21 cellular contexts compared by ENCODE assay signal in genomic region chr11:28877366-28877765, GRCh38.
DNase-seq lines count a peak whose midpoint lies in the region; ATAC-seq, FAIRE-seq and TF ChIP-seq lines count a peak whose summit lies in the region.
"Had no signal": no experiment of that assay in that cellular context is flagged by ENCODE, and none has a peak within 500 bp of the region (broad histone marks: within the 10 kb centered on the region; RNA-seq: fewer than 3 reads in every experiment).

No MANE protein-coding gene starts in this region.

- no peak overlapping the region for H4K91ac ChIP-seq in IMR-90 (ENCODE audit: insufficient read depth, low read depth, low read length)

- no peaks in the 10 kb centered on the region for H3K4me1 ChIP-seq in IMR-90 (ENCODE audit: control insufficient read depth, insufficient read depth, low read length)
- H3K4me1 ChIP-seq in mammary epithelial cell (ENCODE audit: insufficient read depth, low read length), result peaks cover 12% of the 10 kb centered on the region
- H3K4me1 ChIP-seq: BLaER1 treated with 17β-estradiol and CSF1 and Interleukin-3, amounts not matched to agents 10 nM and 100 nM had no signal

- H3K14ac ChIP-seq in IMR-90 (replicated peaks; ENCODE audit: low read depth, low read length), result 0 out of 2 replicates have a peak overlapping the region, but pooled peaks have one; percentile 10

- peak; percentile 7 for DNase-seq in DMS53 (lab: John Stamatoyannopoulos, UW)
- no peak for DNase-seq in DMS53 treated with DMSO at 0.1 percent for 48 hours (lab: John Stamatoyannopoulos, UW; ENCODE audit: unreplicated experiment)
- DNase-seq in IMR-90, result no peak
- no peak for DNase-seq in mammary epithelial cell
- no peak for DNase-seq in stimulated activated CD4-positive, alpha-beta T cell treated with anti-CD3 and anti-CD28 coated beads, Interleukin-15, amount 100 ng/mL, for 24 hours
- no peak for DNase-seq in frontal cortex (ENCODE audit: low spot score in 2 of 2)
- DNase-seq: CD8-positive, alpha-beta memory T cell; H7; NCI-H1436; NCI-H2029; NCI-H2171 treated with DMSO at 0.1 percent for 48 hours; NCI-H774; Right ventricle myocardium superior; SK-N-SH; T-helper 1 cell had no signal

- no peak overlapping the region; the same call in 1 of the 2 replicates for H4K5ac ChIP-seq in IMR-90 (ENCODE audit: low read depth, low read length)

- H3K79me2 ChIP-seq in mammary epithelial cell (ENCODE audit: insufficient read depth, low read length), result no peaks in the 10 kb centered on the region

- in situ Hi-C loops in IMR-90 (cut with MboI; ENCODE audit: low sequenced_read_pairs) (no loop called here), mammary epithelial cell (cut with MboI; ENCODE audit: low sequenced_read_pairs in 2 of 2) (no loop called here)

- H3K4me2 ChIP-seq in IMR-90 (ENCODE audit: low read depth, low read length), result no peak overlapping the region
- H3K4me2 ChIP-seq in mammary epithelial cell (ENCODE audit: insufficient read depth, low read depth, low read length), result peak overlapping the region; percentile 16
- H3K4me2 ChIP-seq: BLaER1 treated with 17β-estradiol and CSF1 and Interleukin-3, amounts not matched to agents 10 nM and 100 nM; SK-N-SH had no signal

- peak overlapping the region; percentile 32; the same call in 1 of the 2 replicates for H2BK120ac ChIP-seq in IMR-90 (ENCODE audit: low read depth, low read length)

- intact Hi-C loops in IMR-90 (cut with micrococcal nuclease), result no loop called here
- intact Hi-C loops in mammary epithelial cell (cut with micrococcal nuclease), result no loop called here

- H3K56ac ChIP-seq in IMR-90 (ENCODE audit: extremely low read depth, insufficient read depth, low read length), result no peak overlapping the region

- H2AK5ac ChIP-seq in IMR-90 (ENCODE audit: low read depth, low read length), result no peak overlapping the region

- ATAC-seq in IMR-90 (ENCODE audit: low read depth) (no peak), HG02610 (IDR thresholded peaks at IDR 0.05; ENCODE audit: unreplicated experiment) (no peak), HG02973 (IDR thresholded peaks at IDR 0.05; ENCODE audit: unreplicated experiment) (no peak)
- ATAC-seq: Panc1 had no signal

- peak overlapping the region; percentile 66 for H2BK15ac ChIP-seq in IMR-90 (ENCODE audit: low read depth, low read length)

- H3K27me3 ChIP-seq in IMR-90 (ENCODE audit: control insufficient read depth, insufficient read depth, low read length) (no peaks in the 10 kb centered on the region), mammary epithelial cell (ENCODE audit: insufficient read depth, low read length) (no peaks in the 10 kb centered on the region)
- H3K27me3 ChIP-seq: BLaER1 treated with 17β-estradiol and CSF1 and Interleukin-3, amounts not matched to agents 10 nM and 100 nM had no signal

- H3K4me3 ChIP-seq in IMR-90 (ENCODE audit: insufficient read depth, low read depth, low read length) (no peak overlapping the region), mammary epithelial cell (replicated peaks in 1 of 3; ENCODE audit: insufficient read depth in 1 of 3, low read depth in 2 of 3, low read length in 3 of 3) (no peak overlapping the region)
- H3K4me3 ChIP-seq: BLaER1 treated with 17β-estradiol and CSF1 and Interleukin-3, amounts not matched to agents 10 nM and 100 nM had no signal

- FAIRE-seq in frontal cortex (lab: Jason Lieb, UNC), result no peak

- H2AK9ac ChIP-seq in IMR-90 (replicated peaks; ENCODE audit: low read depth, low read length, poor library complexity), result no peak overlapping the region

- TF ChIP-seq RAD21 in IMR-90 (IDR thresholded peaks at IDR 0.05; ENCODE audit: low read length), result no peak

- BruUV-seq in IMR-90 (replicated peaks; lab: Mats Ljungman, UMichigan) (no TSS peak), mammary epithelial cell (replicated peaks; lab: Mats Ljungman, UMichigan) (no TSS peak)

- no peaks in the 10 kb centered on the region for H3K36me3 ChIP-seq in IMR-90 (ENCODE audit: control insufficient read depth, insufficient read depth, low read length)
- H3K36me3 ChIP-seq in mammary epithelial cell (ENCODE audit: insufficient read depth, low read length), result no peaks in the 10 kb centered on the region
- H3K36me3 ChIP-seq: BLaER1 treated with 17β-estradiol and CSF1 and Interleukin-3, amounts not matched to agents 10 nM and 100 nM had no signal

- no peaks in the 10 kb centered on the region for H3K9me3 ChIP-seq in IMR-90 (ENCODE audit: control insufficient read depth, insufficient read depth, low read length)
- H3K9me3 ChIP-seq in mammary epithelial cell (replicated peaks; ENCODE audit: insufficient read depth, low read length), result no peaks in the 10 kb centered on the region
- H3K9me3 ChIP-seq: BLaER1 treated with 17β-estradiol and CSF1 and Interleukin-3, amounts not matched to agents 10 nM and 100 nM; SK-N-SH had no signal

- no peak overlapping the region for H2BK5ac ChIP-seq in IMR-90 (ENCODE audit: low read depth, low read length, poor library complexity, severe bottlenecking)

- H3K79me1 ChIP-seq in IMR-90 (ENCODE audit: low read depth in 1 of 2, low read length in 2 of 2), result no peaks in the 10 kb centered on the region

- CTCF ChIA-PET in IMR-90 (lab: Yijun Ruan, JAX), result no interaction called here
- CTCF ChIA-PET in mammary epithelial cell (lab: Charles Lee; ENCODE audit: low non-redundant PET), result no interaction called here

- no peak overlapping the region for H3K9ac ChIP-seq in IMR-90 (ENCODE audit: low read depth, low read length)
- no peak overlapping the region for H3K9ac ChIP-seq in mammary epithelial cell (ENCODE audit: insufficient read depth, low read length)
- H3K9ac ChIP-seq: BLaER1 treated with 17β-estradiol and CSF1 and Interleukin-3, amounts not matched to agents 10 nM and 100 nM; SK-N-SH had no signal

- H4K8ac ChIP-seq in IMR-90 (ENCODE audit: low read depth in 2 of 2, low read length in 2 of 2), result no peak overlapping the region

- dilution Hi-C loops in IMR-90 (cut with HindIII; ENCODE audit: low sequenced_read_pairs, unreplicated experiment), result no loop called here
- dilution Hi-C loops in mammary epithelial cell (cut with HindIII; ENCODE audit: low sequenced_read_pairs), result no loop called here

- H2AFZ ChIP-seq in IMR-90 (replicated peaks; ENCODE audit: low read length, poor library complexity) (no peak overlapping the region), mammary epithelial cell (ENCODE audit: low read depth, low read length) (no peak overlapping the region)

- H2BK20ac ChIP-seq in IMR-90 (ENCODE audit: low read depth, low read length), result no peak overlapping the region

- TF ChIP-seq CTCF in IMR-90 (conservative IDR thresholded peaks at IDR 0.05; ENCODE audit: low read depth, low read length), result no peak
- no peak for TF ChIP-seq CTCF in mammary epithelial cell (conservative IDR thresholded peaks at IDR 0.05 in 1 of 2, IDR thresholded peaks at IDR 0.05 in 1 of 2; ENCODE audit: extremely low read depth in 1 of 2, insufficient read depth in 1 of 2, low read depth in 1 of 2, low read length in 2 of 2)

- POLR2A ChIA-PET in IMR-90 (lab: Charles Lee; ENCODE audit: unreplicated experiment), result no interaction called here

- no peak overlapping the region for H3K27ac ChIP-seq in IMR-90 (ENCODE audit: insufficient read depth, low read length)
- H3K27ac ChIP-seq in mammary epithelial cell (ENCODE audit: insufficient read depth, low read depth, low read length), result peak overlapping the region; percentile 39
- H3K27ac ChIP-seq: 22Rv1; BLaER1 treated with 17β-estradiol and CSF1 and Interleukin-3, amounts not matched to agents 10 nM and 100 nM; HL-60 had no signal

- no peak overlapping the region for H3K4ac ChIP-seq in IMR-90 (ENCODE audit: low read depth, low read length)

- no peak overlapping the region for H3K23ac ChIP-seq in IMR-90 (ENCODE audit: low read depth, low read length)

- H3K18ac ChIP-seq in IMR-90 (ENCODE audit: low read depth, low read length), result no peak overlapping the region

- no peaks in the 10 kb centered on the region for H3K9me1 ChIP-seq in IMR-90 (ENCODE audit: insufficient read depth, low read length)

- no peak for TF ChIP-seq POLR2A in IMR-90 (IDR thresholded peaks at IDR 0.05; ENCODE audit: low read depth, low read length)

- no peaks in the 10 kb centered on the region for H4K20me1 ChIP-seq in IMR-90 (ENCODE audit: insufficient read depth, low read length)
- no peaks in the 10 kb centered on the region for H4K20me1 ChIP-seq in mammary epithelial cell (ENCODE audit: insufficient read depth, low read length)
- H4K20me1 ChIP-seq: BLaER1 treated with 17β-estradiol and CSF1 and Interleukin-3, amounts not matched to agents 10 nM and 100 nM had no signal

TF ChIP-seq in IMR-90, 13 proteins besides CTCF, POLR2A, EP300 and RAD21 (continues in another document):
- TF ChIP-seq ELK1 (IDR thresholded peaks at IDR 0.05; ENCODE audit: borderline replicate concordance, low read depth, low read length) (no peak), USF2 (IDR thresholded peaks at IDR 0.05; ENCODE audit: low read depth, low read length) (no peak), MAZ (IDR thresholded peaks at IDR 0.05; ENCODE audit: borderline replicate concordance, low read depth, low read length) (no peak), SMC3 (IDR thresholded peaks at IDR 0.05; ENCODE audit: low read depth, low read length) (no peak), MAFK (IDR thresholded peaks at IDR 0.05; ENCODE audit: low read depth, low read length) (no peak), CHD1 (IDR thresholded peaks at IDR 0.05; ENCODE audit: low read depth, low read length) (no peak), NFE2L2 (IDR thresholded peaks at IDR 0.05; ENCODE audit: low read depth, low read length) (no peak), RCOR1 (IDR thresholded peaks at IDR 0.05; ENCODE audit: insufficient replicate concordance, low read length) (no peak), FOS (IDR thresholded peaks at IDR 0.05; ENCODE audit: low read depth, low read length) (no peak), BHLHE40 (IDR thresholded peaks at IDR 0.05; ENCODE audit: low read depth, low read length) (no peak), CEBPB (IDR thresholded peaks at IDR 0.05; ENCODE audit: low read depth, low read length) (no peak)
